9 cellular contexts compared by ENCODE assay signal in genomic region chr7:37234928-37235327, GRCh38.
A peak's percentile ranks its signal among the peaks of the same experiment; 100 is the strongest.
DNase-seq lines count a peak whose midpoint lies in the region; ATAC-seq and TF ChIP-seq lines count a peak whose summit lies in the region.
"Had no signal": no experiment of that assay in that cellular context is flagged by ENCODE, and none has a peak within 500 bp of the region (broad histone marks: within the 10 kb centered on the region; RNA-seq: fewer than 3 reads in every experiment).

No MANE protein-coding gene starts in this region.

- H3K27me3 ChIP-seq in adrenal gland (no peaks in the 10 kb centered on the region), MG63 (no peaks in the 10 kb centered on the region)

- no peak for ATAC-seq in HG02981 (IDR thresholded peaks at IDR 0.05; ENCODE audit: unreplicated experiment)

- DNase-seq in COR-L47 (lab: John Stamatoyannopoulos, UW) (peak; percentile 8), HT1080 (ENCODE audit: low read depth) (peak; percentile 23), adrenal gland (no peak), left kidney (ENCODE audit: low read depth, low spot score) (peak; percentile 56), activated gamma-delta T cell treated with Interleukin-2 at 50 U/mL for 16 hours (no peak), MG63 (no peak)
- DNase-seq in activated CD4-positive, CD25-positive, alpha-beta regulatory T cell treated with anti-CD3 and anti-CD28 coated beads, Interleukin-2, amount 50 U/mL, for 72 hours, result no peak

- peak; percentile 35 to 65 (median 52) for TF ChIP-seq CTCF in adrenal gland (IDR thresholded peaks at IDR 0.05)

- no peak for TF ChIP-seq POLR2A in adrenal gland (IDR thresholded peaks at IDR 0.05)

- H3K9me3 ChIP-seq in adrenal gland (replicated peaks in 1 of 3), result no peaks in the 10 kb centered on the region
- no peaks in the 10 kb centered on the region for H3K9me3 ChIP-seq in MG63

- WGBS in adrenal gland, 4 donors, result 7 to 25% (median 18%) methylated on average over 1 of the region's 1 CpG

- intact Hi-C loops in adrenal gland (cut with DNase I), result no loop called here

- no peak overlapping the region for H3K27ac ChIP-seq in adrenal gland
- H3K27ac ChIP-seq: HL-60 had no signal

- H3K4me1 ChIP-seq in adrenal gland (replicated peaks in 1 of 2), result peaks cover 0 to 7% of the 10 kb centered on the region in 2 donors

- no peaks in the 10 kb centered on the region for H3K36me3 ChIP-seq in adrenal gland (replicated peaks in 1 of 2)
- no peaks in the 10 kb centered on the region for H3K36me3 ChIP-seq in MG63

- H3K4me3 ChIP-seq in adrenal gland (no peak overlapping the region), MG63 (no peak overlapping the region)

Comparison
In these comparisons a context has a peak if more than half of its experiments do, and no peak if none do; other contexts are left out.
1. DNase-seq: peak in COR-L47 (single experiment), HT1080 (single experiment) and left kidney (single experiment); none in adrenal gland (0 of 7), activated gamma-delta T cell treated with Interleukin-2 at 50 U/mL for 16 hours (single experiment), MG63 (single experiment) and activated CD4-positive, CD25-positive, alpha-beta regulatory T cell treated with anti-CD3 and anti-CD28 coated beads, Interleukin-2, amount 50 U/mL, for 72 hours (single experiment).